ENCODE assay signal across 9 cellular contexts in the genomic region with DNA sequence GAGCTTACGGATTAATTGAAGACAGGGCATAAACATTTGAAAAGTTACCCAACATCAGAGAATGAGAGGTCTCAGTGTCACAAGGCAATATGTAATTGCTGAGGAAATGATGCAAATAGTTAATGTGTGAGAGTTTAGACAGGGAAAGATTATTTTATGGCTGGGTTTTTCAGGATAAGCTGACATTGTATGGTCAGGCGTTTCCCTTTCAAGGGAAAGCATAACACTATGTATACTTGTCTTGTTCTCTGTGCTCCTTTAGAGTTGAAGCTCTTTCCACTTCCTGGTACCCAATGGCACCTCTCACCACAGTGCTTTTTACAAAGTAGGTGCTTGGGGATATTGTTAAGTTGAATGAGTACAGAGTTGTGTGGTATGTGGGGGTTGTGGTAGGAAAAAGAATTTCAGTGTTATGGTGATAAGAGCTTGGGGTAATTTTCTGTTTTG. TPM values are rescaled to one million over a fixed set of nuclear protein-coding genes. Genes with fewer than 3 reads are reported as not detected.
DNase-seq lines count a peak whose midpoint lies in the region; ATAC-seq and TF ChIP-seq lines count a peak whose summit lies in the region.
"Had no signal": no experiment of that assay in that cellular context is flagged by ENCODE, and none has a peak within 500 bp of the region (broad histone marks: within the 10 kb centered on the region; RNA-seq: fewer than 3 reads in every experiment).

No MANE protein-coding gene starts in this region.

- no peaks in the 10 kb centered on the region for H3K27me3 ChIP-seq in dorsolateral prefrontal cortex
- H3K27me3 ChIP-seq in gastrocnemius medialis, result no peaks in the 10 kb centered on the region

- TF ChIP-seq CTCF in GM12865 (IDR thresholded peaks at IDR 0.05; ENCODE audit: insufficient read depth, low read depth, low read length, missing control alignments) (no peak), dorsolateral prefrontal cortex (IDR thresholded peaks at IDR 0.05 in 54 of 56, conservative IDR thresholded peaks at IDR 0.05 in 2 of 56; ENCODE audit: low read depth in 1 of 56, partially characterized antibody in 56 of 56) (no peak), gastrocnemius medialis (IDR thresholded peaks at IDR 0.05 in 4 of 5, conservative IDR thresholded peaks at IDR 0.05 in 1 of 5) (no peak)

- intact Hi-C loops in dorsolateral prefrontal cortex (cut with DNase I), result no loop called here
- intact Hi-C loops in gastrocnemius medialis (cut with DNase I; ENCODE audit: low total_unique reads), result no loop called here

- H3K36me3 ChIP-seq in KOPT-K1 (ENCODE audit: insufficient read depth, low read length) (no peaks in the 10 kb centered on the region), gastrocnemius medialis (no peaks in the 10 kb centered on the region)

- H3K27ac ChIP-seq in KOPT-K1 (ENCODE audit: low read depth, low read length, poor library complexity, severe bottlenecking) (peak overlapping the region; percentile 7), dorsolateral prefrontal cortex (peak overlapping the region in 46 of 59 donors; percentile 2 to 77 (median 44)), gastrocnemius medialis (peak overlapping the region; percentile 91 to 100 (median 96))

- TF ChIP-seq POLR2A in gastrocnemius medialis (IDR thresholded peaks at IDR 0.05), result no peak

- in situ Hi-C loops in gastrocnemius medialis (cut with MboI; ENCODE audit: low sequenced_read_pairs in 4 of 4), result no loop called here

- DNase-seq in GM12865 (ENCODE audit: low read depth) (peak; percentile 54), dorsolateral prefrontal cortex (no peak), gastrocnemius medialis (no peak), pons (ENCODE audit: low spot score) (no peak), D341Med (ENCODE audit: low spot score) (no peak), T-helper 9 cell (no peak), DMS53 treated with DMSO at 0.1 percent for 48 hours (lab: John Stamatoyannopoulos, UW; ENCODE audit: unreplicated experiment) (no peak)
- DNase-seq: stimulated activated CD8-positive, alpha-beta memory T cell treated with anti-CD3 and anti-CD28 coated beads, Interleukin-4, amount 100 ng/mL, for 48 hours had no signal

- no peak for ATAC-seq in gastrocnemius medialis

- peaks cover 76 to 80% of the 10 kb centered on the region in 2 donors for H3K4me1 ChIP-seq in gastrocnemius medialis

- H3K4me3 ChIP-seq in GM12865 (ENCODE audit: low read depth, low read length), result no peak overlapping the region
- H3K4me3 ChIP-seq in dorsolateral prefrontal cortex, result no peak overlapping the region
- no peak overlapping the region for H3K4me3 ChIP-seq in gastrocnemius medialis

- H3K9me3 ChIP-seq in KOPT-K1 (ENCODE audit: insufficient read depth, low read length, poor library complexity, severe bottlenecking) (peaks cover 4% of the 10 kb centered on the region), gastrocnemius medialis (no peaks in the 10 kb centered on the region)

RNA-seq across cellular contexts. Expression of a gene that starts 19.9 kb away (rescaled TPM):
- total RNA-seq in dorsolateral prefrontal cortex (100 to 1,000 TPM in 44 of 120 experiments, 10 to 100 TPM in 76; 41.1 to 286 (median 89.8) TPM), gastrocnemius medialis (10 to 100 TPM; 39.1 to 92.7 (median 59.1) TPM)

RNA-seq across cellular contexts. Expression of a gene that starts 55.8 kb away (rescaled TPM):
- total RNA-seq in dorsolateral prefrontal cortex (10 to 100 TPM; 10.6 to 38.4 (median 20.8) TPM), gastrocnemius medialis (10 to 100 TPM in 1 of 4 donors, 1 to 10 TPM in 3; 2.1 to 17.1 (median 5.4) TPM)

Comparison
In these comparisons a context has a peak if more than half of its experiments do, and no peak if none do; other contexts are left out.
1. H3K27ac ChIP-seq: peak in every context shown above with its lines; median percentile 96 in gastrocnemius medialis; 44 in dorsolateral prefrontal cortex; 7 in KOPT-K1.